Comparison of ENCODE assay signal across 13 cellular contexts in genomic region chr5:61277781-61278180, GRCh38. TPM values are rescaled to one million over a fixed set of nuclear protein-coding genes. Genes with fewer than 3 reads are reported as not detected.
DNase-seq lines count a peak whose midpoint lies in the region; ATAC-seq and TF ChIP-seq lines count a peak whose summit lies in the region.
"Had no signal": no experiment of that assay in that cellular context is flagged by ENCODE, and none has a peak within 500 bp of the region (broad histone marks: within the 10 kb centered on the region; RNA-seq: fewer than 3 reads in every experiment).

No MANE protein-coding gene starts in this region.

- no peaks in the 10 kb centered on the region for H3K36me3 Mint-ChIP-seq in activated T-cell treated with anti-CD3 and anti-CD28 coated beads, Interleukin-2, amount 50 U/mL, for 24 hours (ENCODE audit: low read depth)
- no peaks in the 10 kb centered on the region for H3K36me3 Mint-ChIP-seq in effector memory CD8-positive, alpha-beta T cell (ENCODE audit: insufficient read depth)
- H3K36me3 Mint-ChIP-seq: WTC11 had no signal

- peak overlapping the region; percentile 90 for H2AFZ ChIP-seq in smooth muscle cell (ENCODE audit: low read depth)

- no peaks in the 10 kb centered on the region for H4K20me1 ChIP-seq in smooth muscle cell (ENCODE audit: low read depth)

- H3K27ac Mint-ChIP-seq in activated T-cell treated with anti-CD3 and anti-CD28 coated beads, Interleukin-2, amount 50 U/mL, for 24 hours, result peak overlapping the region; percentile 60
- H3K27ac Mint-ChIP-seq in effector memory CD8-positive, alpha-beta T cell, result peak overlapping the region in 1 of 2 donors; percentile 1

- DNase-seq in activated T-cell treated with anti-CD3 and anti-CD28 coated beads, Interleukin-2, amount 50 U/mL, for 24 hours, result no peak
- no peak for DNase-seq in activated T-cell treated with anti-CD3 and anti-CD28 coated beads, Interleukin-2, amount 50 U/mL, for 1 hour
- DNase-seq in NCI-H510A (lab: John Stamatoyannopoulos, UW) (peak; percentile 36), smooth muscle cell (lab: John Stamatoyannopoulos, UW; ENCODE audit: unreplicated experiment) (no peak), caudate nucleus (lab: John Stamatoyannopoulos, UW) (no peak), midbrain (lab: John Stamatoyannopoulos, UW) (no peak)
- no peak for DNase-seq in effector memory CD8-positive, alpha-beta T cell
- DNase-seq: activated naive CD4-positive, alpha-beta T cell treated with anti-CD3 and anti-CD28 coated beads, Interleukin-2, amount 50 U/mL, for 16 hours; NCI-H526 treated with DMSO at 0.1 percent for 48 hours; stimulated activated CD4-positive, alpha-beta T cell treated with anti-CD3 and anti-CD28 coated beads, Interleukin-12 subunit alpha, Interleukin-12 subunit beta, amount 100 ng/mL, for 4 hours had no signal

- no peak overlapping the region for H3K4me3 ChIP-seq in smooth muscle cell
- H3K4me3 ChIP-seq: gastroesophageal sphincter had no signal

- no peaks in the 10 kb centered on the region for H3K9me3 ChIP-seq in smooth muscle cell (replicated peaks; ENCODE audit: low read depth)
- H3K9me3 ChIP-seq: gastroesophageal sphincter had no signal

- H3K27ac ChIP-seq in smooth muscle cell (ENCODE audit: low read depth) (no peak overlapping the region), caudate nucleus (ENCODE audit: low read depth, low read length) (no peak overlapping the region)

- H3K4me1 ChIP-seq in smooth muscle cell (ENCODE audit: low read depth), result peaks cover 17% of the 10 kb centered on the region

- no peaks in the 10 kb centered on the region for H3K9me3 Mint-ChIP-seq in activated T-cell treated with anti-CD3 and anti-CD28 coated beads, Interleukin-2, amount 50 U/mL, for 24 hours
- H3K9me3 Mint-ChIP-seq in effector memory CD8-positive, alpha-beta T cell, result no peaks in the 10 kb centered on the region
- H3K9me3 Mint-ChIP-seq: WTC11 had no signal

- H3F3A ChIP-seq in smooth muscle cell (ENCODE audit: low read depth), result peaks cover 10% of the 10 kb centered on the region

- peaks cover 42% of the 10 kb centered on the region for H3K4me1 Mint-ChIP-seq in activated T-cell treated with anti-CD3 and anti-CD28 coated beads, Interleukin-2, amount 50 U/mL, for 24 hours (ENCODE audit: low read depth)
- H3K4me1 Mint-ChIP-seq in effector memory CD8-positive, alpha-beta T cell (ENCODE audit: low read depth in 2 of 2), result peaks cover 10 to 11% of the 10 kb centered on the region in 2 donors

- no peaks in the 10 kb centered on the region for H3K27me3 Mint-ChIP-seq in activated T-cell treated with anti-CD3 and anti-CD28 coated beads, Interleukin-2, amount 50 U/mL, for 24 hours
- H3K27me3 Mint-ChIP-seq in effector memory CD8-positive, alpha-beta T cell, result no peaks in the 10 kb centered on the region

- H3K9ac ChIP-seq in smooth muscle cell (ENCODE audit: low read depth), result no peak overlapping the region

- no peaks in the 10 kb centered on the region for H3K79me2 ChIP-seq in smooth muscle cell (ENCODE audit: low read depth)

- no peak for ATAC-seq in effector memory CD8-positive, alpha-beta T cell (replicated peaks)
- ATAC-seq in GM18868 (IDR thresholded peaks at IDR 0.05; ENCODE audit: unreplicated experiment), result no peak

- no peak overlapping the region for H3K4me3 Mint-ChIP-seq in activated T-cell treated with anti-CD3 and anti-CD28 coated beads, Interleukin-2, amount 50 U/mL, for 24 hours
- peak overlapping the region; percentile 22 to 58 for H3K4me3 Mint-ChIP-seq in effector memory CD8-positive, alpha-beta T cell
- H3K4me3 Mint-ChIP-seq: WTC11 had no signal

- H3K27me3 ChIP-seq in smooth muscle cell (ENCODE audit: low read depth), result no peaks in the 10 kb centered on the region
- H3K27me3 ChIP-seq: gastroesophageal sphincter had no signal

- no peak for TF ChIP-seq CTCF in smooth muscle cell (IDR thresholded peaks at IDR 0.05; ENCODE audit: borderline replicate concordance, insufficient read depth, poor library complexity, severe bottlenecking)

- WGBS in smooth muscle cell (ENCODE audit: low lambda C conversion rate), result 88% methylated on average over 8 of the region's 8 CpGs

- H3K36me3 ChIP-seq in smooth muscle cell (ENCODE audit: low read depth), result no peaks in the 10 kb centered on the region
- H3K36me3 ChIP-seq: gastroesophageal sphincter had no signal

- H3K4me2 ChIP-seq in smooth muscle cell, result no peak overlapping the region

RNA-seq across cellular contexts. Expression of gene ZSWIM6, which starts 54.3 kb away (rescaled TPM):
- total RNA-seq in smooth muscle cell, result 21.9 and 25.5 TPM in 2 replicates
- polyA plus RNA-seq in smooth muscle cell, result 9.1 and 11.0 TPM in 2 replicates
